19 cellular contexts compared by ENCODE assay signal in genomic region chr12:25970082-25970481, GRCh38. TPM values are rescaled to one million over a fixed set of nuclear protein-coding genes. Genes with fewer than 3 reads are reported as not detected.
DNase-seq lines count a peak whose midpoint lies in the region; FAIRE-seq and TF ChIP-seq lines count a peak whose summit lies in the region.
"Had no signal": no experiment of that assay in that cellular context is flagged by ENCODE, and none has a peak within 500 bp of the region (broad histone marks: within the 10 kb centered on the region; RNA-seq: fewer than 3 reads in every experiment).

No MANE protein-coding gene starts in this region.

- peaks cover 2% of the 10 kb centered on the region for H3K27me3 Mint-ChIP-seq in HFFc6 (ENCODE audit: insufficient read depth)
- no peaks in the 10 kb centered on the region for H3K27me3 Mint-ChIP-seq in astrocyte (ENCODE audit: low read depth, unreplicated experiment)

- peak; percentile 63 for DNase-seq in A172 (ENCODE audit: low spot score)
- no peak for DNase-seq in HFFc6
- DNase-seq in astrocyte (ENCODE audit: low read depth): peak; percentile 39
- peak; percentile 47 for DNase-seq in kidney glomerular epithelial cell (lab: John Stamatoyannopoulos, UW)
- DNase-seq in SHP77 treated with DMSO at 0.1 percent for 48 hours (lab: John Stamatoyannopoulos, UW): no peak
- no peak for DNase-seq in GDM1 (lab: John Stamatoyannopoulos, UW)
- DNase-seq in NCI-H1105 treated with DMSO at 0.1 percent for 48 hours (lab: John Stamatoyannopoulos, UW): no peak
- no peak for DNase-seq in erythroblast (lab: John Stamatoyannopoulos, UW)
- DNase-seq: 8988T; H7; NCI-H1436; NCI-H2029; NCI-H2171; NCI-H446; NK-92 treated with Interleukin-12 subunit alpha and Interleukin-12 subunit beta, amount 100 ng/mL, for 24 hours had no signal

- H3K27ac Mint-ChIP-seq in HFFc6 (peak overlapping the region; percentile 2; the same call in 1 of the 2 replicates), astrocyte (ENCODE audit: unreplicated experiment) (no peak overlapping the region)

- peak overlapping the region; percentile 29 for H3K27ac ChIP-seq in astrocyte (ENCODE audit: low read depth, low read length)
- H3K27ac ChIP-seq: BLaER1, HL-60, SJSA1 had no signal

- no peaks in the 10 kb centered on the region for H3K9me3 Mint-ChIP-seq in HFFc6
- H3K9me3 Mint-ChIP-seq in astrocyte (ENCODE audit: unreplicated experiment): peaks cover 2% of the 10 kb centered on the region

- H3K4me1 Mint-ChIP-seq in HFFc6 (ENCODE audit: low read depth) (peaks cover 80% of the 10 kb centered on the region), astrocyte (ENCODE audit: low read depth, unreplicated experiment) (peaks cover 6% of the 10 kb centered on the region)

- H3K79me2 ChIP-seq in astrocyte (ENCODE audit: insufficient read depth, low read length): peaks cover 98% of the 10 kb centered on the region

- H3K4me3 Mint-ChIP-seq in HFFc6 (peak overlapping the region; percentile 1; the same call in 1 of the 2 replicates), astrocyte (ENCODE audit: unreplicated experiment) (peak overlapping the region; percentile 9)

- no peaks in the 10 kb centered on the region for H3K27me3 ChIP-seq in astrocyte (ENCODE audit: insufficient read depth, low read length)
- H3K27me3 ChIP-seq: BLaER1, SJSA1 had no signal

- no peak for TF ChIP-seq POLR2A in erythroblast (IDR thresholded peaks at IDR 0.05; ENCODE audit: low read length)

- H3K36me3 ChIP-seq in astrocyte (ENCODE audit: insufficient read depth, low read length): no peaks in the 10 kb centered on the region
- H3K36me3 ChIP-seq: BLaER1, SJSA1 had no signal

- H4K20me1 ChIP-seq in astrocyte (ENCODE audit: insufficient read depth, low read length): peaks cover 62% of the 10 kb centered on the region
- H4K20me1 ChIP-seq: BLaER1 had no signal

- H2AFZ ChIP-seq in astrocyte (ENCODE audit: low read depth, low read length): no peak overlapping the region

- H3K4me1 ChIP-seq in astrocyte (ENCODE audit: insufficient read depth, low read length): peaks cover 26% of the 10 kb centered on the region
- H3K4me1 ChIP-seq: BLaER1 had no signal

- H3K36me3 Mint-ChIP-seq in HFFc6 (ENCODE audit: low read depth): peaks cover 23% of the 10 kb centered on the region
- H3K36me3 Mint-ChIP-seq in astrocyte (ENCODE audit: low read depth, unreplicated experiment): no peaks in the 10 kb centered on the region

- peak overlapping the region; percentile 20 for H3K9ac ChIP-seq in astrocyte (ENCODE audit: low read length)
- H3K9ac ChIP-seq: BLaER1 had no signal

- no peaks in the 10 kb centered on the region for H3K9me3 ChIP-seq in astrocyte (ENCODE audit: insufficient read depth, low read depth, low read length)
- H3K9me3 ChIP-seq: BLaER1, SJSA1 had no signal

- FAIRE-seq in astrocyte (lab: Jason Lieb, UNC): no peak

- H3K4me2 ChIP-seq in astrocyte (ENCODE audit: low read length): peak overlapping the region; percentile 62
- H3K4me2 ChIP-seq: BLaER1 had no signal

- H3K4me3 ChIP-seq in astrocyte (ENCODE audit: insufficient read depth, low read depth, low read length): no peak overlapping the region
- H3K4me3 ChIP-seq: BLaER1, SJSA1 had no signal

- TF ChIP-seq CTCF in HFFc6 (IDR thresholded peaks at IDR 0.05) (no peak), astrocyte (IDR thresholded peaks at IDR 0.05; ENCODE audit: insufficient read depth, low read depth, low read length) (no peak)

RNA-seq across cellular contexts. Expression of gene RASSF8, which starts 11.6 kb away (rescaled TPM):
- total RNA-seq in A172 (2014; rRNA removed; shearing (Covaris generic)): 19.7 and 21.2 TPM in 2 replicates
- 10 to 100 TPM; 61.7 to 84.5 (median 77.0) TPM for total RNA-seq in HFFc6 (2021; fragmentation: NEBNext Ultra II Directional; extraction: Animal tissue kit (Norgen Biotek cat#: 25700))
- 24.2 and 39.5 TPM in 2 replicates for total RNA-seq in astrocyte
- total RNA-seq: OCI-LY7 had no signal

Comparison
In these comparisons a context has a peak if more than half of its experiments do, and no peak if none do; other contexts are left out.
1. DNase-seq: peak in A172 (single experiment), astrocyte (single experiment) and kidney glomerular epithelial cell (single experiment); none in HFFc6 (single experiment), SHP77 treated with DMSO at 0.1 percent for 48 hours (single experiment), GDM1 (single experiment), NCI-H1105 treated with DMSO at 0.1 percent for 48 hours (single experiment) and erythroblast (0 of 2).